Comparison of ENCODE assay signal across 21 cellular contexts in genomic region chr11:93468286-93468685, GRCh38.
"Had no signal": no experiment of that assay in that cellular context is flagged by ENCODE, and none has a peak within 500 bp of the region (broad histone marks: within the 10 kb centered on the region; RNA-seq: fewer than 3 reads in every experiment).

No MANE protein-coding gene starts in this region.

- H3K27me3 Mint-ChIP-seq: activated CD8-positive, alpha-beta T cell treated with anti-CD3 and anti-CD28 coated beads for 36 hours; activated naive CD8-positive, alpha-beta T cell treated with anti-CD3 and anti-CD28 coated beads for 36 hours; activated T-helper 17 cell treated with anti-CD3 and anti-CD28 coated beads, Interleukin-2, amount 50 U/mL, for 72 hours; dendritic cell treated with granulocyte-macrophage colony-stimulating factor and Interleukin-4, amounts not matched to agents 40 ng/mL and 50 ng/mL, for 4 days; memory B cell; naive B cell had no signal

- H3K27ac Mint-ChIP-seq: activated CD8-positive, alpha-beta T cell treated with anti-CD3 and anti-CD28 coated beads for 36 hours; activated naive CD8-positive, alpha-beta T cell treated with anti-CD3 and anti-CD28 coated beads for 36 hours; activated T-helper 17 cell treated with anti-CD3 and anti-CD28 coated beads, Interleukin-2, amount 50 U/mL, for 72 hours; dendritic cell treated with granulocyte-macrophage colony-stimulating factor and Interleukin-4, amounts not matched to agents 40 ng/mL and 50 ng/mL, for 4 days; memory B cell; naive B cell had no signal

- H3K9me3 Mint-ChIP-seq: activated CD8-positive, alpha-beta T cell treated with anti-CD3 and anti-CD28 coated beads for 36 hours; activated naive CD8-positive, alpha-beta T cell treated with anti-CD3 and anti-CD28 coated beads for 36 hours; activated T-helper 17 cell treated with anti-CD3 and anti-CD28 coated beads, Interleukin-2, amount 50 U/mL, for 72 hours; dendritic cell treated with granulocyte-macrophage colony-stimulating factor and Interleukin-4, amounts not matched to agents 40 ng/mL and 50 ng/mL, for 4 days; memory B cell; neural crest cell had no signal

- H3K4me1 Mint-ChIP-seq: activated naive CD8-positive, alpha-beta T cell treated with anti-CD3 and anti-CD28 coated beads for 36 hours; activated T-helper 17 cell treated with anti-CD3 and anti-CD28 coated beads, Interleukin-2, amount 50 U/mL, for 72 hours; naive B cell; neural crest cell had no signal

- DNase-seq: activated CD4-positive, alpha-beta T cell treated with anti-CD3 and anti-CD28 coated beads for 48 hours; activated CD4-positive, CD25-positive, alpha-beta regulatory T cell; activated CD8-positive, alpha-beta T cell treated with anti-CD3 and anti-CD28 coated beads for 36 hours; activated naive CD4-positive, alpha-beta T cell; activated naive CD8-positive, alpha-beta T cell treated with anti-CD3 and anti-CD28 coated beads for 36 hours; activated T-cell treated with anti-CD3 and anti-CD28 coated beads, Interleukin-2, amount 50 U/mL, for 1 hour; amniotic stem cell; effector memory CD4-positive, alpha-beta T cell; foreskin fibroblast; left ventricle myocardium superior; mucosa of descending colon; naive B cell; psoas muscle; right cardiac atrium; stimulated activated CD4-positive, alpha-beta T cell treated with anti-CD3 and anti-CD28 coated beads, Interleukin-2, amount 100 ng/mL, for 24 hours; stimulated activated naive CD4-positive, alpha-beta T cell treated with Interleukin-2 at 50 U/mL for 16 hours; thyroid gland had no signal

- H3K36me3 Mint-ChIP-seq: activated naive CD8-positive, alpha-beta T cell treated with anti-CD3 and anti-CD28 coated beads for 36 hours; memory B cell; naive B cell had no signal

- H3K4me3 Mint-ChIP-seq: activated CD8-positive, alpha-beta T cell treated with anti-CD3 and anti-CD28 coated beads for 36 hours; activated naive CD8-positive, alpha-beta T cell treated with anti-CD3 and anti-CD28 coated beads for 36 hours; activated T-helper 17 cell treated with anti-CD3 and anti-CD28 coated beads, Interleukin-2, amount 50 U/mL, for 72 hours; dendritic cell treated with granulocyte-macrophage colony-stimulating factor and Interleukin-4, amounts not matched to agents 40 ng/mL and 50 ng/mL, for 4 days; memory B cell; naive B cell; neural crest cell had no signal

- ATAC-seq: activated CD8-positive, alpha-beta T cell treated with anti-CD3 and anti-CD28 coated beads for 36 hours; activated T-helper 17 cell treated with anti-CD3 and anti-CD28 coated beads, Interleukin-2, amount 50 U/mL, for 72 hours; left ventricle myocardium superior; mucosa of descending colon; psoas muscle; right cardiac atrium had no signal
